ENCODE assay signal across 17 cellular contexts in genomic region chrX:137988470-137988869, GRCh38.
"Had no signal": no experiment of that assay in that cellular context is flagged by ENCODE, and none has a peak within 500 bp of the region (broad histone marks: within the 10 kb centered on the region; RNA-seq: fewer than 3 reads in every experiment).

No MANE protein-coding gene starts in this region.

- ATAC-seq: activated CD4-positive, CD25-positive, alpha-beta regulatory T cell treated with anti-CD3 and anti-CD28 coated beads, Interleukin-2, amount 50 U/mL, for 24 hours; left lobe of liver had no signal

- H3K36me3 ChIP-seq: ascending aorta, tibial nerve had no signal

- H3K27ac ChIP-seq: ascending aorta, tibial nerve had no signal

- H3K4me3 ChIP-seq: ascending aorta, tibial nerve had no signal

- H3K27me3 ChIP-seq: ascending aorta had no signal

- H3K4me1 ChIP-seq: ascending aorta, tibial nerve had no signal

- H3K9me3 ChIP-seq: ascending aorta, tibial nerve had no signal

- DNase-seq: activated CD4-positive, alpha-beta T cell treated with anti-CD3 and anti-CD28 coated beads, Interleukin-2, amount 10 ng/mL, durations not matched to agents 7 days and 5 days; activated CD8-positive, alpha-beta memory T cell treated with anti-CD3 and anti-CD28 coated beads, Interleukin-2, amount 50 U/mL, for 4 hours; activated effector memory CD4-positive, alpha-beta T cell treated with Interleukin-2 at 50 U/mL for 16 hours; activated naive CD4-positive, alpha-beta T cell treated with anti-CD3 and anti-CD28 coated beads, Interleukin-2, amount 50 U/mL, for 16 hours; activated T-cell treated with anti-CD3 and anti-CD28 coated beads, Interleukin-2, amount 50 U/mL, for 48 hours; effector CD4-positive, alpha-beta T cell; mammary epithelial cell; midbrain; occipital lobe; retina; stimulated activated CD4-positive, alpha-beta T cell treated with anti-CD3 and anti-CD28 coated beads, Interleukin-12 subunit alpha, Interleukin-12 subunit beta, amount 100 ng/mL, for 4 hours; stimulated activated CD4-positive, alpha-beta T cell treated with anti-CD3 and anti-CD28 coated beads, Interleukin-2, amount 100 ng/mL, for 24 hours; stimulated activated naive CD4-positive, alpha-beta T cell treated with Interleukin-2 at 50 U/mL for 16 hours had no signal
